ENCODE assay signal across 1 cellular context in the genomic region with DNA sequence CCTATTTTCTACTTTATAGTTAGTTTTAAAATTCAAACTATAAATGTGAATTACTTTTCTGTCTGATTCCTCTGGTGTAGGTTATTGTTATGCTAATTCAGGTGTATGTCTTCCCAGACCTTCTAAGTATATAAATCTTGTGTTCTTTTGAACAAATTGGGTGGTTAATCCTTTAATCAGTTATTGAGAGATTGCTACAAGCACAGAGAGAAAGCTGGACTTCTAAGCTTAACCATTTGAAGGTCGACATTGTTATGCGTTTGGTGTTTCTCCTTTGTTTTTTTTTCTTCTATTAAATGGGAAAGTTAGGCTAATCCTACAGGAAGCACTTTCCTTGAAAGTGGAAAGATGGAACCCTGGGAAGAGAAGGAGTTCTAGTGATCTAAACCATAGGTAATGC.
A peak's percentile ranks its signal among the peaks of the same experiment; 100 is the strongest.
TF ChIP-seq lines count a peak whose summit lies in the region.

No MANE protein-coding gene starts in this region.

TF ChIP-seq in H1, 55 proteins besides CTCF, POLR2A, EP300 and RAD21:
- TF ChIP-seq POU5F1 (IDR thresholded peaks at IDR 0.05; ENCODE audit: low read depth, low read length) (peak; percentile 54; the same call in 1 of the 2 replicates), SIRT6 (IDR thresholded peaks at IDR 0.05; ENCODE audit: low read length) (no peak)
